2 cellular contexts compared by ENCODE assay signal in the genomic region with DNA sequence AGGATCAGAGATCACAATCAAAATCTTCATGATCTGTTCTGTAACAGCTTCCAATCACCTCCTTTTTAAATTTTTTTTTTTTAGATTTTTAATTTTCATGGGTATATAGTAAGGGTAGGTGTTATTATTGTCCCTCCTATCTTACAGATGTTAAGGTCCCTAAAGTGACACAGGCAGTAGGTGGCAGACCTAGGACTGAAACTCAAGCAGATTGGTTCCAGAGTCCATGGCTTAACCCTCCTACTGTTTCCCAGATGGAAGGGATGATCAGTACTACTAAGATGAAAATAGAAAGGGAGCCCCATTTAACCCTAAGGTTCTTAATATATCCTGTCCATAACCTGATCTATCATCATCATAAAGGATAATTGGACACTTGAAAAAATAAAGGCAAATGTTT.
TF ChIP-seq lines count a peak whose summit lies in the region.

No MANE protein-coding gene starts in this region.

TF ChIP-seq in IMR-90, 13 proteins besides CTCF, POLR2A, EP300 and RAD21:
- no peak for TF ChIP-seq FOS (IDR thresholded peaks at IDR 0.05; ENCODE audit: low read depth, low read length)
- no peak for TF ChIP-seq BHLHE40 (IDR thresholded peaks at IDR 0.05; ENCODE audit: low read depth, low read length)
- no peak for TF ChIP-seq SMC3 (IDR thresholded peaks at IDR 0.05; ENCODE audit: low read depth, low read length)
- no peak for TF ChIP-seq RFX5 (IDR thresholded peaks at IDR 0.05; ENCODE audit: low read depth, low read length)
- TF ChIP-seq, protein P1, sequence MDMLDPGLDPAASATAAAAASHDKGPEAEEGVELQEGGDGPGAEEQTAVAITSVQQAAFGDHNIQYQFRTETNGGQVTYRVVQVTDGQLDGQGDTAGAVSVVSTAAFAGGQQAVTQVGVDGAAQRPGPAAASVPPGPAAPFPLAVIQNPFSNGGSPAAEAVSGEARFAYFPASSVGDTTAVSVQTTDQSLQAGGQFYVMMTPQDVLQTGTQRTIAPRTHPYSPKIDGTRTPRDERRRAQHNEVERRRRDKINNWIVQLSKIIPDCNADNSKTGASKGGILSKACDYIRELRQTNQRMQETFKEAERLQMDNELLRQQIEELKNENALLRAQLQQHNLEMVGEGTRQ (IDR thresholded peaks at IDR 0.05; ENCODE audit: low read depth, low read length) = no peak
- TF ChIP-seq MAFK (IDR thresholded peaks at IDR 0.05; ENCODE audit: low read depth, low read length) = no peak
TF ChIP-seq in IMR-90: peak in this region for 0.

TF ChIP-seq in HepG2, 621 proteins besides CTCF, POLR2A, EP300 and RAD21:
- TF ChIP-seq, protein P2, sequence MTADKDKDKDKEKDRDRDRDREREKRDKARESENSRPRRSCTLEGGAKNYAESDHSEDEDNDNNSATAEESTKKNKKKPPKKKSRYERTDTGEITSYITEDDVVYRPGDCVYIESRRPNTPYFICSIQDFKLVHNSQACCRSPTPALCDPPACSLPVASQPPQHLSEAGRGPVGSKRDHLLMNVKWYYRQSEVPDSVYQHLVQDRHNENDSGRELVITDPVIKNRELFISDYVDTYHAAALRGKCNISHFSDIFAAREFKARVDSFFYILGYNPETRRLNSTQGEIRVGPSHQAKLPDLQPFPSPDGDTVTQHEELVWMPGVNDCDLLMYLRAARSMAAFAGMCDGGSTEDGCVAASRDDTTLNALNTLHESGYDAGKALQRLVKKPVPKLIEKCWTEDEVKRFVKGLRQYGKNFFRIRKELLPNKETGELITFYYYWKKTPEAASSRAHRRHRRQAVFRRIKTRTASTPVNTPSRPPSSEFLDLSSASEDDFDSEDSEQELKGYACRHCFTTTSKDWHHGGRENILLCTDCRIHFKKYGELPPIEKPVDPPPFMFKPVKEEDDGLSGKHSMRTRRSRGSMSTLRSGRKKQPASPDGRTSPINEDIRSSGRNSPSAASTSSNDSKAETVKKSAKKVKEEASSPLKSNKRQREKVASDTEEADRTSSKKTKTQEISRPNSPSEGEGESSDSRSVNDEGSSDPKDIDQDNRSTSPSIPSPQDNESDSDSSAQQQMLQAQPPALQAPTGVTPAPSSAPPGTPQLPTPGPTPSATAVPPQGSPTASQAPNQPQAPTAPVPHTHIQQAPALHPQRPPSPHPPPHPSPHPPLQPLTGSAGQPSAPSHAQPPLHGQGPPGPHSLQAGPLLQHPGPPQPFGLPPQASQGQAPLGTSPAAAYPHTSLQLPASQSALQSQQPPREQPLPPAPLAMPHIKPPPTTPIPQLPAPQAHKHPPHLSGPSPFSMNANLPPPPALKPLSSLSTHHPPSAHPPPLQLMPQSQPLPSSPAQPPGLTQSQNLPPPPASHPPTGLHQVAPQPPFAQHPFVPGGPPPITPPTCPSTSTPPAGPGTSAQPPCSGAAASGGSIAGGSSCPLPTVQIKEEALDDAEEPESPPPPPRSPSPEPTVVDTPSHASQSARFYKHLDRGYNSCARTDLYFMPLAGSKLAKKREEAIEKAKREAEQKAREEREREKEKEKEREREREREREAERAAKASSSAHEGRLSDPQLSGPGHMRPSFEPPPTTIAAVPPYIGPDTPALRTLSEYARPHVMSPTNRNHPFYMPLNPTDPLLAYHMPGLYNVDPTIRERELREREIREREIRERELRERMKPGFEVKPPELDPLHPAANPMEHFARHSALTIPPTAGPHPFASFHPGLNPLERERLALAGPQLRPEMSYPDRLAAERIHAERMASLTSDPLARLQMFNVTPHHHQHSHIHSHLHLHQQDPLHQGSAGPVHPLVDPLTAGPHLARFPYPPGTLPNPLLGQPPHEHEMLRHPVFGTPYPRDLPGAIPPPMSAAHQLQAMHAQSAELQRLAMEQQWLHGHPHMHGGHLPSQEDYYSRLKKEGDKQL (CRISPR knock-in tag; IDR thresholded peaks at IDR 0.05; ENCODE audit: low read depth) = no peak
- TF ChIP-seq, protein P3, sequence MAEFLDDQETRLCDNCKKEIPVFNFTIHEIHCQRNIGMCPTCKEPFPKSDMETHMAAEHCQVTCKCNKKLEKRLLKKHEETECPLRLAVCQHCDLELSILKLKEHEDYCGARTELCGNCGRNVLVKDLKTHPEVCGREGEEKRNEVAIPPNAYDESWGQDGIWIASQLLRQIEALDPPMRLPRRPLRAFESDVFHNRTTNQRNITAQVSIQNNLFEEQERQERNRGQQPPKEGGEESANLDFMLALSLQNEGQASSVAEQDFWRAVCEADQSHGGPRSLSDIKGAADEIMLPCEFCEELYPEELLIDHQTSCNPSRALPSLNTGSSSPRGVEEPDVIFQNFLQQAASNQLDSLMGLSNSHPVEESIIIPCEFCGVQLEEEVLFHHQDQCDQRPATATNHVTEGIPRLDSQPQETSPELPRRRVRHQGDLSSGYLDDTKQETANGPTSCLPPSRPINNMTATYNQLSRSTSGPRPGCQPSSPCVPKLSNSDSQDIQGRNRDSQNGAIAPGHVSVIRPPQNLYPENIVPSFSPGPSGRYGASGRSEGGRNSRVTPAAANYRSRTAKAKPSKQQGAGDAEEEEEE (CRISPR knock-in tag; IDR thresholded peaks at IDR 0.05; ENCODE audit: borderline replicate concordance) = no peak
- TF ChIP-seq KAT8 (CRISPR knock-in tag; IDR thresholded peaks at IDR 0.05) = no peak
- no peak for TF ChIP-seq ZMYM2 (CRISPR knock-in tag; IDR thresholded peaks at IDR 0.05)
- TF ChIP-seq ZNF446 (CRISPR knock-in tag; IDR thresholded peaks at IDR 0.05) = no peak
- TF ChIP-seq IKZF1 (IDR thresholded peaks at IDR 0.05) = no peak
- no peak for TF ChIP-seq CREB1 (IDR thresholded peaks at IDR 0.05)
- no peak for TF ChIP-seq CREB1 (CRISPR knock-in tag; IDR thresholded peaks at IDR 0.05)
- no peak for TF ChIP-seq ZNF652 (CRISPR knock-in tag; IDR thresholded peaks at IDR 0.05; ENCODE audit: borderline replicate concordance, low read depth)
- no peak for TF ChIP-seq KAT2B (IDR thresholded peaks at IDR 0.05; ENCODE audit: borderline replicate concordance, low read depth, low read length)
- TF ChIP-seq ZNF619 (CRISPR knock-in tag; IDR thresholded peaks at IDR 0.05) = no peak
- no peak for TF ChIP-seq MXD4 (CRISPR knock-in tag; IDR thresholded peaks at IDR 0.05)
- no peak for TF ChIP-seq FIP1L1 (IDR thresholded peaks at IDR 0.05; ENCODE audit: borderline replicate concordance, insufficient read depth, low read depth, low read length)
- TF ChIP-seq, protein P4, sequence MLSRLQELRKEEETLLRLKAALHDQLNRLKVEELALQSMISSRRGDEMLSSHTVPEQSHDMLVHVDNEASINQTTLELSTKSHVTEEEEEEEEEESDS (CRISPR knock-in tag; IDR thresholded peaks at IDR 0.05; ENCODE audit: borderline replicate concordance) = no peak
- TF ChIP-seq ZNF367 (CRISPR knock-in tag; IDR thresholded peaks at IDR 0.05; ENCODE audit: borderline replicate concordance) = no peak
- TF ChIP-seq CBX1 (IDR thresholded peaks at IDR 0.05; ENCODE audit: low read depth) = no peak
- TF ChIP-seq, protein P5, sequence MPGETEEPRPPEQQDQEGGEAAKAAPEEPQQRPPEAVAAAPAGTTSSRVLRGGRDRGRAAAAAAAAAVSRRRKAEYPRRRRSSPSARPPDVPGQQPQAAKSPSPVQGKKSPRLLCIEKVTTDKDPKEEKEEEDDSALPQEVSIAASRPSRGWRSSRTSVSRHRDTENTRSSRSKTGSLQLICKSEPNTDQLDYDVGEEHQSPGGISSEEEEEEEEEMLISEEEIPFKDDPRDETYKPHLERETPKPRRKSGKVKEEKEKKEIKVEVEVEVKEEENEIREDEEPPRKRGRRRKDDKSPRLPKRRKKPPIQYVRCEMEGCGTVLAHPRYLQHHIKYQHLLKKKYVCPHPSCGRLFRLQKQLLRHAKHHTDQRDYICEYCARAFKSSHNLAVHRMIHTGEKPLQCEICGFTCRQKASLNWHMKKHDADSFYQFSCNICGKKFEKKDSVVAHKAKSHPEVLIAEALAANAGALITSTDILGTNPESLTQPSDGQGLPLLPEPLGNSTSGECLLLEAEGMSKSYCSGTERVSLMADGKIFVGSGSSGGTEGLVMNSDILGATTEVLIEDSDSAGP (CRISPR knock-in tag; IDR thresholded peaks at IDR 0.05; ENCODE audit: borderline replicate concordance) = no peak
- TF ChIP-seq PCBP2 (optimal IDR thresholded peaks at IDR 0.05; ENCODE audit: low read depth, low read length, poor library complexity, severe bottlenecking) = no peak
- TF ChIP-seq ARNTL (CRISPR knock-in tag; IDR thresholded peaks at IDR 0.05) = no peak
TF ChIP-seq in HepG2: peak in this region for 0.
